23 cellular contexts compared by ENCODE assay signal in the genomic region with DNA sequence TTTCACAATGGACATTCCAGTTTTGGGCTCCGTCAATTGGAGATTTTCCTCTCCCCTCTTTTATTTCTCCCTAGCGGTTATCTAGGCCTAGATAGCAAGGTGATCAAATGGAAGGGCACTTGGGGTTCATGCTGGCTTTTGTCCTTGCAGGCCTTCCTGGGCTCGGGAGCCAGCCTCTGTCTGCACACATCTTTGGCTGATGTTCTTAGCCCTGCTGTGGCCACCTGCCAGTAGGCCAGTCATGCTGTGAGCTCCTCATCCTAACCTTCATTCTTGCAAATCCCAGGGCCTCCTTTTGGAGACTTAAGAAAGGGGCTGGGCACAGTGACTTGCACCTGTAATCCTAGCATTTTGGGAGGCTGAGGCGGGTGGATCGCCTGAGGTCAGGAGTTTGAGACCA. TPM values are rescaled to one million over a fixed set of nuclear protein-coding genes. Genes with fewer than 3 reads are reported as not detected.
DNase-seq lines count a peak whose midpoint lies in the region; ATAC-seq and TF ChIP-seq lines count a peak whose summit lies in the region.
"Had no signal": no experiment of that assay in that cellular context is flagged by ENCODE, and none has a peak within 500 bp of the region (broad histone marks: within the 10 kb centered on the region; RNA-seq: fewer than 3 reads in every experiment).

No MANE protein-coding gene starts in this region.

- TF ChIP-seq CTCF in PC-9 (conservative IDR thresholded peaks at IDR 0.05): no peak

- intact Hi-C loops in PC-9 (cut with micrococcal nuclease; ENCODE audit: unreplicated experiment): no loop called here
- intact Hi-C loops in posterior vena cava (cut with DNase I): no loop called here

- H4K20me1 ChIP-seq in PC-9 (ENCODE audit: insufficient read depth): no peaks in the 10 kb centered on the region

- CTCF ChIA-PET in PC-9 (lab: Charles Lee): no interaction called here

- H3K79me2 ChIP-seq in PC-9 (ENCODE audit: low read depth): no peaks in the 10 kb centered on the region

- H3K4me3 ChIP-seq in PC-9: no peak overlapping the region

- DNase-seq in PC-9 (no peak), posterior vena cava (ENCODE audit: low spot score) (peak; percentile 29)
- DNase-seq: BE2C; CD4-positive, CD25-positive, alpha-beta regulatory T cell; HFFc6; IMR-90; Karpas-422; NCI-H1048; NCI-H1436; NCI-H1930; NCI-H226; NCI-H524; NCI-H82; OCI-M1; SHP77 treated with DMSO at 0.1 percent for 48 hours; SK-N-SH had no signal

- ATAC-seq in HG03139 (IDR thresholded peaks at IDR 0.05; ENCODE audit: unreplicated experiment): no peak
- no peak for ATAC-seq in HG02973 (IDR thresholded peaks at IDR 0.05; ENCODE audit: unreplicated experiment)

- POLR2A ChIA-PET in PC-9 (lab: Charles Lee; ENCODE audit: unreplicated experiment): interaction anchor here (0.6 to 0.7 kb wide), 4 partner anchors 11 to 547 kb away, joined by 3 to 7 read pairs (median 6); partner anchors contain the start of gene C1orf50

- H3F3A ChIP-seq in PC-9 (ENCODE audit: insufficient read depth, low read depth): peaks cover 2% of the 10 kb centered on the region; the same call in 1 of the 2 replicates

- H2AFZ ChIP-seq in PC-9: no peak overlapping the region

- H3K36me3 ChIP-seq in PC-9 (ENCODE audit: low read depth): no peaks in the 10 kb centered on the region
- H3K36me3 ChIP-seq: BE2C had no signal

- H3K9me2 ChIP-seq in PC-9 (ENCODE audit: insufficient read depth): no peaks in the 10 kb centered on the region
- H3K9me2 ChIP-seq: SK-N-SH had no signal

- H3K27me3 ChIP-seq in PC-9 (ENCODE audit: insufficient read depth, low read depth): no peaks in the 10 kb centered on the region
- H3K27me3 ChIP-seq: BE2C had no signal

- H3K4me1 ChIP-seq in PC-9 (replicated peaks; ENCODE audit: insufficient read depth): peaks cover 8% of the 10 kb centered on the region; the same call in 1 of the 2 replicates
- H3K4me1 ChIP-seq: BE2C, Caco-2 had no signal

- no TSS peak for BruUV-seq in PC-9 (replicated peaks; lab: Mats Ljungman, UMichigan)

- no peaks in the 10 kb centered on the region for H3K9me3 ChIP-seq in PC-9 (ENCODE audit: insufficient read depth, low read depth)
- H3K9me3 ChIP-seq: BE2C, Caco-2, SK-N-SH had no signal

- H3K27ac ChIP-seq in PC-9: no peak overlapping the region
- H3K27ac ChIP-seq: HL-60 had no signal

- H3K4me2 ChIP-seq in PC-9: 0 out of 2 replicates have a peak overlapping the region, but pooled peaks have one; percentile 8
- H3K4me2 ChIP-seq: SK-N-SH had no signal

RNA-seq across cellular contexts. Expression of gene TIE1, which starts 13.5 kb away (rescaled TPM):
- not detected in 2 replicates for total RNA-seq in PC-9 (2021)
- 10 to 100 TPM; 32.5 to 46.6 TPM for total RNA-seq in posterior vena cava
- total RNA-seq: Caco-2, MCF 10A had no signal

RNA-seq across cellular contexts. Expression of gene MPL, which starts 23.4 kb away (rescaled TPM):
- total RNA-seq in PC-9 (2021): 0.76 and 1.6 TPM in 2 replicates
- under 1 TPM in 1 of 2 donors, not detected in 1; 0.90 TPM for total RNA-seq in posterior vena cava
- total RNA-seq: Caco-2, HFFc6, HT1080, IMR-90, MCF 10A, RPMI7951 had no signal

RNA-seq across cellular contexts. Expression of gene C1orf210, which starts 28.9 kb away (rescaled TPM):
- 23.3 and 29.3 TPM in 2 replicates for total RNA-seq in PC-9 (2021)
- not detected for total RNA-seq in posterior vena cava
- total RNA-seq: CD4-positive, CD25-positive, alpha-beta regulatory T cell; HFFc6; HT1080; IMR-90; RPMI7951 had no signal

RNA-seq across cellular contexts. Expression of gene TMEM125, which starts 44.5 kb away (rescaled TPM):
- 55.6 and 58.0 TPM in 2 replicates for total RNA-seq in PC-9 (2021)
- under 1 TPM in 1 of 2 donors, not detected in 1; 0.29 TPM for total RNA-seq in posterior vena cava
- total RNA-seq: CD4-positive, CD25-positive, alpha-beta regulatory T cell; HFFc6; HT1080; RPMI7951 had no signal

RNA-seq across cellular contexts. Expression of gene CDC20, which starts 44.5 kb away (rescaled TPM):
- total RNA-seq in PC-9 (2021) (180 and 229 TPM in 2 replicates), posterior vena cava (1 to 10 TPM in 1 of 2 donors, under 1 TPM in 1; 0.95 to 1.0 TPM)

Comparison
In these comparisons a context has a peak if more than half of its experiments do, and no peak if none do; other contexts are left out.
1. RNA of gene TIE1, which starts 13.5 kb away (total RNA-seq): 32.5 to 46.6 TPM in posterior vena cava; not detected in PC-9; every median in the first group is over 10 times any median in the second.
2. RNA of gene C1orf210, which starts 28.9 kb away (total RNA-seq): 23.3 to 29.3 TPM in PC-9; not detected in posterior vena cava; every median in the first group is over 10 times any median in the second.